In genomic region chr17:67837965-67838364, GRCh38 we compare ENCODE assay signal across 18 cellular contexts. TPM values are rescaled to one million over a fixed set of nuclear protein-coding genes. Genes with fewer than 3 reads are reported as not detected.
DNase-seq lines count a peak whose midpoint lies in the region; ATAC-seq, FAIRE-seq and TF ChIP-seq lines count a peak whose summit lies in the region.
"Had no signal": no experiment of that assay in that cellular context is flagged by ENCODE, and none has a peak within 500 bp of the region (broad histone marks: within the 10 kb centered on the region; RNA-seq: fewer than 3 reads in every experiment).

No MANE protein-coding gene starts in this region.

- H3K27ac Mint-ChIP-seq in progenitor cell of endocrine pancreas (peak overlapping the region; percentile 45), endodermal cell (no peak overlapping the region)
- H3K27ac Mint-ChIP-seq: B cell had no signal

- H3K36me3 Mint-ChIP-seq in progenitor cell of endocrine pancreas (ENCODE audit: insufficient read depth): peaks cover 4% of the 10 kb centered on the region
- H3K36me3 Mint-ChIP-seq in endodermal cell (ENCODE audit: low read depth): peaks cover 23% of the 10 kb centered on the region

- H3K9me3 ChIP-seq in SK-N-SH: no peaks in the 10 kb centered on the region
- H3K9me3 ChIP-seq in Karpas-422 (ENCODE audit: low read length): no peaks in the 10 kb centered on the region
- no peaks in the 10 kb centered on the region for H3K9me3 ChIP-seq in PC-3 (ENCODE audit: low read length)
- no peaks in the 10 kb centered on the region for H3K9me3 ChIP-seq in endodermal cell (ENCODE audit: control insufficient read depth, low read length)
- H3K9me3 ChIP-seq: SJCRH30 had no signal

- H3K4me2 ChIP-seq in SK-N-SH (0 out of 2 replicates have a peak overlapping the region, but pooled peaks have one; percentile 44), Karpas-422 (ENCODE audit: low read depth, low read length, poor library complexity, severe bottlenecking) (no peak overlapping the region), PC-3 (ENCODE audit: low read length) (no peak overlapping the region)

- no peak overlapping the region for H3K4me3 ChIP-seq in SK-N-SH (ENCODE audit: low read depth in 2 of 2, low read length in 1 of 2)
- H3K4me3 ChIP-seq in Karpas-422 (ENCODE audit: low read length): no peak overlapping the region
- no peak overlapping the region for H3K4me3 ChIP-seq in PC-3 (ENCODE audit: low read length)
- no peak overlapping the region for H3K4me3 ChIP-seq in endodermal cell (ENCODE audit: low read length)
- H3K4me3 ChIP-seq: SJCRH30 had no signal

- peaks cover 22% of the 10 kb centered on the region for H3K4me1 Mint-ChIP-seq in progenitor cell of endocrine pancreas (ENCODE audit: low read depth)
- H3K4me1 Mint-ChIP-seq in endodermal cell: peaks cover 13% of the 10 kb centered on the region

- H3K4me1 ChIP-seq in SK-N-SH (ENCODE audit: control insufficient read depth in 1 of 2, insufficient read depth in 2 of 2, low read depth in 1 of 2, low read length in 1 of 2) (peaks cover 0 to 10% of the 10 kb centered on the region in 2 experiments; a peak in 2 of 4 replicates), Karpas-422 (ENCODE audit: low read length) (peaks cover 50% of the 10 kb centered on the region), PC-3 (ENCODE audit: insufficient read depth, low read length) (peaks cover 10% of the 10 kb centered on the region), endodermal cell (ENCODE audit: control insufficient read depth, insufficient read depth, low read length) (no peaks in the 10 kb centered on the region)

- intact Hi-C loops in PC-3 (cut with micrococcal nuclease): no loop called here

- TF ChIP-seq RAD21 in SK-N-SH (IDR thresholded peaks at IDR 0.05; ENCODE audit: low read length): no peak

- no peaks in the 10 kb centered on the region for H3K9me2 ChIP-seq in SK-N-SH
- H3K9me2 ChIP-seq in Karpas-422 (replicated peaks; ENCODE audit: insufficient read depth, low read length): no peaks in the 10 kb centered on the region
- no peaks in the 10 kb centered on the region for H3K9me2 ChIP-seq in PC-3 (replicated peaks; ENCODE audit: low read length)

- no peaks in the 10 kb centered on the region for H3K27me3 Mint-ChIP-seq in progenitor cell of endocrine pancreas
- no peaks in the 10 kb centered on the region for H3K27me3 Mint-ChIP-seq in endodermal cell (ENCODE audit: insufficient read depth)
- H3K27me3 Mint-ChIP-seq: B cell; CD4-positive, CD25-positive, alpha-beta regulatory T cell had no signal

- H3K9ac ChIP-seq in SK-N-SH (no peak overlapping the region), Karpas-422 (ENCODE audit: low read length) (no peak overlapping the region), PC-3 (ENCODE audit: low read length) (no peak overlapping the region), endodermal cell (ENCODE audit: extremely low read depth, low read length, poor library complexity, severe bottlenecking) (no peak overlapping the region)

- H3F3A ChIP-seq in SK-N-SH (replicated peaks; ENCODE audit: insufficient read depth): peaks cover 49% of the 10 kb centered on the region
- no peaks in the 10 kb centered on the region for H3F3A ChIP-seq in PC-3 (ENCODE audit: low read length, unreplicated experiment)

- H3K36me3 ChIP-seq in SK-N-SH (replicated peaks in 1 of 2; ENCODE audit: control insufficient read depth in 1 of 2, insufficient read depth in 2 of 2, low read length in 1 of 2): no peaks in the 10 kb centered on the region
- peaks cover 24% of the 10 kb centered on the region; the same call in 1 of the 2 replicates for H3K36me3 ChIP-seq in Karpas-422 (ENCODE audit: insufficient read depth, low read length)
- no peaks in the 10 kb centered on the region for H3K36me3 ChIP-seq in PC-3 (ENCODE audit: low read depth, low read length)
- peaks cover 17% of the 10 kb centered on the region for H3K36me3 ChIP-seq in endodermal cell (ENCODE audit: control insufficient read depth, insufficient read depth, low read length)
- H3K36me3 ChIP-seq: SJCRH30 had no signal

- H3K27me3 ChIP-seq in SK-N-SH (ENCODE audit: insufficient read depth) (no peaks in the 10 kb centered on the region), Karpas-422 (ENCODE audit: low read length) (no peaks in the 10 kb centered on the region), PC-3 (ENCODE audit: low read length) (no peaks in the 10 kb centered on the region), endodermal cell (ENCODE audit: control insufficient read depth, insufficient read depth, low read length, poor library complexity, severe bottlenecking) (no peaks in the 10 kb centered on the region)
- H3K27me3 ChIP-seq: SJCRH30 had no signal

- H3K79me2 ChIP-seq in SK-N-SH (ENCODE audit: insufficient read depth) (peaks cover 100% of the 10 kb centered on the region), Karpas-422 (ENCODE audit: low read length) (peaks cover 98% of the 10 kb centered on the region), PC-3 (ENCODE audit: low read length) (peaks cover 97% of the 10 kb centered on the region)

- H2AFZ ChIP-seq in SK-N-SH (ENCODE audit: low read depth) (no peak overlapping the region), Karpas-422 (ENCODE audit: low read length) (no peak overlapping the region), PC-3 (ENCODE audit: low read length) (no peak overlapping the region)

- H3K27ac ChIP-seq in SK-N-SH (ENCODE audit: low read depth in 2 of 2, low read length in 1 of 2) (peak overlapping the region in 1 of 2 experiments; percentile 73; a peak in 2 of 4 replicates), Karpas-422 (ENCODE audit: low read length) (peak overlapping the region; percentile 20; the same call in 1 of the 2 replicates), PC-3 (ENCODE audit: low read length) (no peak overlapping the region), endodermal cell (ENCODE audit: low read depth, low read length) (no peak overlapping the region)
- H3K27ac ChIP-seq: SJCRH30 had no signal

- ATAC-seq in SK-N-SH treated with all-trans-retinoic acid at 6 μM for 48 hours: no peak
- no peak for ATAC-seq in PC-3

- CTCF ChIA-PET in SK-N-SH (lab: Yijun Ruan, JAX): interaction anchor here (1.4 kb wide), 1 partner anchor 13 kb away, joined by 6 read pairs; the partner anchor contains the start of gene BPTF
- CTCF ChIA-PET in PC-3 (lab: Charles Lee): no interaction called here

- no peak for TF ChIP-seq EP300 in SK-N-SH (IDR thresholded peaks at IDR 0.05; ENCODE audit: borderline replicate concordance in 1 of 2, low read depth in 1 of 2, low read length in 1 of 2)

- TF ChIP-seq CTCF in SK-N-SH (IDR thresholded peaks at IDR 0.05) (no peak), PC-3 (conservative IDR thresholded peaks at IDR 0.05; ENCODE audit: low read depth, low read length) (no peak), progenitor cell of endocrine pancreas (IDR thresholded peaks at IDR 0.05; ENCODE audit: unreplicated experiment) (no peak), endodermal cell (conservative IDR thresholded peaks at IDR 0.05) (no peak), D721Med (IDR thresholded peaks at IDR 0.05; ENCODE audit: insufficient read depth, missing control alignments) (no peak)

- WGBS in SK-N-SH (ENCODE audit: low lambda C conversion rate): 94% methylated on average over 2 of the region's 2 CpGs
- 88 to 100% methylated on average over 2 of the region's 2 CpGs for WGBS in endodermal cell (ENCODE audit: insufficient coverage in 1 of 2, insufficient read length in 1 of 2), 2 experiments

- POLR2A ChIA-PET in SK-N-SH (lab: Yijun Ruan, JAX) (no interaction called here), PC-3 (lab: Charles Lee; ENCODE audit: unreplicated experiment) (interaction anchor here (0.6 kb wide), 1 partner anchor 45 kb away, joined by 7 read pairs; no protein-coding TSS in a partner anchor)

- H4K20me1 ChIP-seq in SK-N-SH (ENCODE audit: insufficient read depth) (peaks cover 89% of the 10 kb centered on the region), Karpas-422 (ENCODE audit: insufficient read depth, low read depth, low read length) (peaks cover 11% of the 10 kb centered on the region), PC-3 (ENCODE audit: low read length) (peaks cover 36% of the 10 kb centered on the region; the same call in 1 of the 2 replicates)

- H3K9me3 Mint-ChIP-seq in progenitor cell of endocrine pancreas (ENCODE audit: low read depth) (no peaks in the 10 kb centered on the region), endodermal cell (no peaks in the 10 kb centered on the region)
- H3K9me3 Mint-ChIP-seq: CD4-positive, CD25-positive, alpha-beta regulatory T cell had no signal

- BruUV-seq in PC-3 (replicated peaks; lab: Mats Ljungman, UMichigan): no TSS peak

- FAIRE-seq in D721Med (lab: Jason Lieb, UNC): no peak
- FAIRE-seq: GM12891, GM18507 had no signal

- no peak for DNase-seq in SK-N-SH
- DNase-seq in Karpas-422: no peak
- DNase-seq in PC-3: peak; percentile 1
- DNase-seq in progenitor cell of endocrine pancreas (ENCODE audit: low spot score, unreplicated experiment): no peak
- DNase-seq in endodermal cell: no peak
- DNase-seq in D721Med (ENCODE audit: insufficient read length, low spot score): no peak
- DNase-seq: ACHN; CD4-positive, CD25-positive, alpha-beta regulatory T cell; DND-41; GDM1; NCI-H187; NCI-H446; SJCRH30; SW 1271 had no signal

- H3K4me3 Mint-ChIP-seq in progenitor cell of endocrine pancreas (ENCODE audit: low read depth): no peak overlapping the region
- H3K4me3 Mint-ChIP-seq in endodermal cell: no peak overlapping the region
- H3K4me3 Mint-ChIP-seq: B cell had no signal

TF ChIP-seq in SK-N-SH treated with all-trans-retinoic acid at 6 μM for 48 hours, 23 proteins besides CTCF, POLR2A, EP300 and RAD21 (continues in another document):
- TF ChIP-seq ARNTL (CRISPR knock-in tag; IDR thresholded peaks at IDR 0.05; ENCODE audit: borderline replicate concordance, low read depth): no peak
- TF ChIP-seq BACH2 (CRISPR knock-in tag; IDR thresholded peaks at IDR 0.05; ENCODE audit: borderline replicate concordance): no peak
- TF ChIP-seq ZNF565 (CRISPR knock-in tag; conservative IDR thresholded peaks at IDR 0.05; ENCODE audit: low read depth): no peak
- no peak for TF ChIP-seq TCF4 (CRISPR knock-in tag; IDR thresholded peaks at IDR 0.05; ENCODE audit: borderline replicate concordance)

RNA-seq across cellular contexts. Expression of gene BPTF, which starts 12.7 kb away (rescaled TPM):
- polyA plus RNA-seq in SK-N-SH (2012; rRNA removed): 51.9 and 61.4 TPM in 2 replicates
- 54.3 and 56.9 TPM in 2 replicates for polyA plus RNA-seq in SK-N-SH (2012; cell fraction: cytosol; rRNA removed)
- 97.5 and 134 TPM in 2 replicates for polyA plus RNA-seq in SK-N-SH (2012; cell fraction: nucleus; rRNA removed)
- 197 and 310 TPM in 2 replicates for total RNA-seq in Karpas-422 (2014; rRNA removed; shearing (Covaris generic); ENCODE audit: low replicate concordance)
- total RNA-seq in PC-3 (2014; rRNA removed) (53.8 and 61.8 TPM in 2 replicates), progenitor cell of endocrine pancreas (181 and 194 TPM in 2 replicates), endodermal cell (100 to 1,000 TPM; 184 to 198 TPM)
- polyA plus RNA-seq in endodermal cell (2013, experiment 1 of 2): 121 TPM
- polyA plus RNA-seq in endodermal cell (2013, experiment 2 of 2): 130 TPM
